Comparison of ENCODE assay signal across 1 cellular context in the genomic region with DNA sequence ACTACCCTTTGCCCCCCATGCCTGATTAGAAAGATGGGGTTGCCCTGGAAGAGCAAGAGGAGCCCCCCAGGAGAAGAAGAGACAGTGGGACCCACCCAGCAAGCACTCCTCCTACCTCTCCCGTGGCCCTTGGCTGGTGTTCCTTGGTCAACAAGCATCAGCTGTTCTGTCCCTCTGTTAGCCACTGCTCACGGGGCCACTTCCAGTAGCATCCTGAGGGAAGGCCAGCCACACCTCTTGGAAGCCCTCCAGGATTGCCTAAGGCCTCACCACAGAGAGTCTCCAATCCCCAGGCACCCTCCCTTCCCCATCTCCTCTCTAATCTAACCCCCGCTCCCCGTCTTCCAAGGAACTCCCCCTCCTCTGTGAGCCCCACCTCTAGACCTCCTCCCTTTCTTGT.
TF ChIP-seq lines count a peak whose summit lies in the region.

No MANE protein-coding gene starts in this region.

TF ChIP-seq in HEK293, 187 proteins besides CTCF, POLR2A, EP300 and RAD21 (continued from another document):
- TF ChIP-seq, protein P1, sequence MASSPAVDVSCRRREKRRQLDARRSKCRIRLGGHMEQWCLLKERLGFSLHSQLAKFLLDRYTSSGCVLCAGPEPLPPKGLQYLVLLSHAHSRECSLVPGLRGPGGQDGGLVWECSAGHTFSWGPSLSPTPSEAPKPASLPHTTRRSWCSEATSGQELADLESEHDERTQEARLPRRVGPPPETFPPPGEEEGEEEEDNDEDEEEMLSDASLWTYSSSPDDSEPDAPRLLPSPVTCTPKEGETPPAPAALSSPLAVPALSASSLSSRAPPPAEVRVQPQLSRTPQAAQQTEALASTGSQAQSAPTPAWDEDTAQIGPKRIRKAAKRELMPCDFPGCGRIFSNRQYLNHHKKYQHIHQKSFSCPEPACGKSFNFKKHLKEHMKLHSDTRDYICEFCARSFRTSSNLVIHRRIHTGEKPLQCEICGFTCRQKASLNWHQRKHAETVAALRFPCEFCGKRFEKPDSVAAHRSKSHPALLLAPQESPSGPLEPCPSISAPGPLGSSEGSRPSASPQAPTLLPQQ (tag by site-specific recombination; IDR thresholded peaks at IDR 0.05), result 0 out of 2 replicates have a peak, but pooled peaks have one; percentile 46
